Comparison of ENCODE assay signal across 8 cellular contexts in the genomic region with DNA sequence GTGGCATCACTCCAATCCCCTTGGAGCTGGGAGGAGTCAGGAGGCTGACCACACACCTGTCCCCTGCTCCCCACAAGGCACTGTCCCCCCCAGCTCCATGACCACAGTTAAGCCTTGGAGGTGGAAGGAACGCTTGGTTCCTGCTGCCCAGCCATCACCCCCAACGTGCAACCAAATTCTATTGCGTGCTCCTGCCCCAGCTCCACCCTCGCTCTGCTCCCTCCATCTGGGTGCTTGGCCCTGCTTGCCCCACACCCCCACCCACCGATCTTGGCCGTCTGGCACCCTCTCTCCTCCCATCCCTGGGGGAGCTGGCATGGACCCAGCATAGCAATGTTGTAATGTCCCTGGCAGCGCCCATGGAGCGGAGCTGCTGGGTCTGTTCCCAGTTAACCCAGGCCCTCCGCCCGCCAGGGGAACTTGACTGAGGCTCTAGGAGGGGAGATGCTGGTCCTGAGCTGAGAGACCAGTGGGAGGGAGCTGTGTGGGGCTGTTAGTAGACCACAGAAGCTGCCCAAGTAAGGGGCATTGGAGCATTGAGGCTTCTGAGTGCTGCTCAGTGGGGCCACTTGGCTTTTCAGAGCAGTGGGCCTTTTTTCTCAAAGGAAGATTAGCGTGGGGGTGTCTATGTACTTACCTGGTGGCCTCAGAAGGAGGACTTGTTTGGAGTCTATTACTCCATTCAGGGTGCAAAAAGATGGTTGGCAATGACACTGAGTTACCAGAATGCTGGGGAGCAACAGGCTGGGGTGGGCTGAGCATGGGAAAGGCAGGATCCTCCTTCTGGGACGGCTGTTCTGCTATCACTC. TPM values are rescaled to one million over a fixed set of nuclear protein-coding genes. Genes with fewer than 3 reads are reported as not detected.
DNase-seq lines count a peak whose midpoint lies in the region; ATAC-seq, FAIRE-seq and TF ChIP-seq lines count a peak whose summit lies in the region.

No MANE protein-coding gene starts in this region.

- DNase-seq in EH (ENCODE audit: low read depth) (peak; percentile 29), activated B cell treated with CpG ODN at 0.5 μM for 24 hours (no peak), foreskin fibroblast (peak in 1 of 2 donors; percentile 57), progenitor cell of endocrine pancreas (ENCODE audit: low spot score, unreplicated experiment) (no peak), GM13977 (ENCODE audit: low spot score) (no peak), GM12892 (ENCODE audit: insufficient read length) (no peak)

- intact Hi-C loops in activated B cell treated with CpG ODN at 0.5 μM for 24 hours (cut with micrococcal nuclease): loop anchor here (10.0 kb wide), 1 partner anchor 429 kb away; a partner anchor contains a TSS

- POLR2A ChIA-PET in activated B cell treated with CpG ODN at 0.5 μM for 24 hours (lab: Charles Lee): interaction anchor here (1.8 to 3.1 kb wide), 5 partner anchors 43 to 73 kb away, joined by 4 to 59 read pairs (median 32); no protein-coding TSS in a partner anchor

- TF ChIP-seq POLR2A in GM12892 (IDR thresholded peaks at IDR 0.05; ENCODE audit: low read depth, low read length): no peak

- H3K4me1 Mint-ChIP-seq in activated B cell treated with CpG ODN at 0.5 μM for 24 hours: peaks cover 27% of the 10 kb centered on the region
- H3K4me1 Mint-ChIP-seq in progenitor cell of endocrine pancreas (ENCODE audit: low read depth): peaks cover 6% of the 10 kb centered on the region

- H3K36me3 Mint-ChIP-seq in activated B cell treated with CpG ODN at 0.5 μM for 24 hours (ENCODE audit: low read depth): peaks cover 5% of the 10 kb centered on the region
- H3K36me3 Mint-ChIP-seq in progenitor cell of endocrine pancreas (ENCODE audit: insufficient read depth): no peaks in the 10 kb centered on the region

- no peaks in the 10 kb centered on the region for H3K27me3 Mint-ChIP-seq in activated B cell treated with CpG ODN at 0.5 μM for 24 hours
- H3K27me3 Mint-ChIP-seq in progenitor cell of endocrine pancreas: peaks cover 32% of the 10 kb centered on the region

- FAIRE-seq in GM12892 (lab: Jason Lieb, UNC): no peak

- peak overlapping the region; percentile 69 to 79 for H3K4me3 ChIP-seq in foreskin fibroblast (ENCODE audit: low read depth in 1 of 2, low read length in 2 of 2)

- in situ Hi-C loops in GM13977 (cut with MboI; ENCODE audit: low pct_unique_long_range_greater_than_20kb, low sequenced_read_pairs, unreplicated experiment): loop anchor here (25.0 kb wide), 1 partner anchor 356 kb away; a partner anchor contains a TSS

- CTCF ChIA-PET in activated B cell treated with CpG ODN at 0.5 μM for 24 hours (lab: Charles Lee): interaction anchor here (0.8 to 3.3 kb wide), 5 partner anchors 9 to 359 kb away, joined by 3 to 44 read pairs (median 7); no protein-coding TSS in a partner anchor

- ATAC-seq in activated B cell treated with CpG ODN at 0.5 μM for 24 hours (ENCODE audit: low read depth) (no peak), GM21390 (IDR thresholded peaks at IDR 0.05; ENCODE audit: unreplicated experiment) (no peak), HG02981 (IDR thresholded peaks at IDR 0.05; ENCODE audit: unreplicated experiment) (no peak)

- H3K9me3 Mint-ChIP-seq in activated B cell treated with CpG ODN at 0.5 μM for 24 hours: no peaks in the 10 kb centered on the region
- H3K9me3 Mint-ChIP-seq in progenitor cell of endocrine pancreas (ENCODE audit: low read depth): no peaks in the 10 kb centered on the region

- TF ChIP-seq CTCF in activated B cell treated with CpG ODN at 0.5 μM for 24 hours (IDR thresholded peaks at IDR 0.05) (no peak), foreskin fibroblast (IDR thresholded peaks at IDR 0.05; ENCODE audit: low read depth, low read length) (no peak), progenitor cell of endocrine pancreas (IDR thresholded peaks at IDR 0.05; ENCODE audit: unreplicated experiment) (no peak), GM13977 (IDR thresholded peaks at IDR 0.05; ENCODE audit: extremely low read depth, insufficient read depth, missing control alignments) (no peak)

- H3K4me3 Mint-ChIP-seq in activated B cell treated with CpG ODN at 0.5 μM for 24 hours (peak overlapping the region; percentile 97), progenitor cell of endocrine pancreas (ENCODE audit: low read depth) (peak overlapping the region; percentile 77)

- H3K27ac Mint-ChIP-seq in activated B cell treated with CpG ODN at 0.5 μM for 24 hours: peak overlapping the region; percentile 41
- H3K27ac Mint-ChIP-seq in progenitor cell of endocrine pancreas: no peak overlapping the region

RNA-seq across cellular contexts. Expression of a gene that starts 1.1 kb away (rescaled TPM):
- total RNA-seq in activated B cell treated with CpG ODN at 0.5 μM for 24 hours (20.9 and 21.4 TPM in 2 replicates), progenitor cell of endocrine pancreas (24.8 and 28.8 TPM in 2 replicates)
- 0.30 TPM for polyA plus RNA-seq in GM12892 (2012; ENCODE audit: missing spikeins)

RNA-seq across cellular contexts. Expression of a gene that starts 29.6 kb away (rescaled TPM):
- total RNA-seq in activated B cell treated with CpG ODN at 0.5 μM for 24 hours (not detected in 2 replicates), progenitor cell of endocrine pancreas (5.7 and 6.2 TPM in 2 replicates)
- polyA plus RNA-seq in GM12892 (2012; ENCODE audit: missing spikeins): 0.08 TPM
